Comparison of ENCODE assay signal across 18 cellular contexts in the genomic region with DNA sequence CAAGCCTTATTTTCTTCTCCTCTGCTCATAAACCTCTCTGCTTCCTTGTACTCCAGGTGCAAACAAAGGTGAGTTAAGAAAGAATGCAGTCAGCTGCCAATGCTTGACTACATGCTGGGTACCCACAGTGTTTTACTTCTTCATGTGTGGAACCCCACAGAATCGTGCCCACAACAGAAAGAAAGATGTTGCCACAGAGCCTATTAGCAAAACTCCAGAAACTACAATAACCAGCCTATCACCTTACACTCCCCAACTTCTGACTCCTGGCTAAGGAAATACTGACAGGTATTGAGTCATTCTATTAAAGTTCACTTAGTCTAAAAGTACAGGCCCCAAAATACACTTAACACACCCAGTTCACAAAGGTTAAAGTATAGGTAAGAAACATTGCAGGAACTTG. TPM values are rescaled to one million over a fixed set of nuclear protein-coding genes. Genes with fewer than 3 reads are reported as not detected.
A peak's percentile ranks its signal among the peaks of the same experiment; 100 is the strongest.
DNase-seq lines count a peak whose midpoint lies in the region; ATAC-seq and TF ChIP-seq lines count a peak whose summit lies in the region.
"Had no signal": no experiment of that assay in that cellular context is flagged by ENCODE, and none has a peak within 500 bp of the region (broad histone marks: within the 10 kb centered on the region; RNA-seq: fewer than 3 reads in every experiment).

No MANE protein-coding gene starts in this region.

- H3K36me3 Mint-ChIP-seq in activated T-helper 1 cell treated with anti-CD3 and anti-CD28 coated beads, Interleukin-12 subunit alpha, Interleukin-12 subunit beta, Interleukin-2, Interleukin-4 antibody, amounts not matched to agents 30 ng/mL and 10 ng/mL and 1 ng/mL, durations not matched to agents 14 hours and 24 hours and 36 hours (ENCODE audit: low read depth), result peaks cover 57% of the 10 kb centered on the region
- H3K36me3 Mint-ChIP-seq in stimulated activated naive B cell treated with anti-CD40 and anti-IgM and Interleukin-4, amounts not matched to agents 10 μg/mL and 1 μg/mL and 100 μg/mL, for 72 hours, result no peaks in the 10 kb centered on the region

- TF ChIP-seq POLR2A in uterus (IDR thresholded peaks at IDR 0.05), result no peak

- H3K4me2 ChIP-seq in hepatocyte, result peak overlapping the region; percentile 20

- intact Hi-C loops in activated T-helper 1 cell treated with anti-CD3 and anti-CD28 coated beads, Interleukin-12 subunit alpha, Interleukin-12 subunit beta, Interleukin-2, Interleukin-4 antibody, amounts not matched to agents 30 ng/mL and 10 ng/mL and 1 ng/mL, durations not matched to agents 14 hours and 24 hours and 36 hours (cut with micrococcal nuclease), result no loop called here
- intact Hi-C loops in uterus (cut with DNase I; ENCODE audit: low total_unique reads), result no loop called here

- H3K36me3 ChIP-seq in hepatocyte (replicated peaks; ENCODE audit: insufficient read depth, low read depth), result no peaks in the 10 kb centered on the region
- H3K36me3 ChIP-seq in uterus, result no peaks in the 10 kb centered on the region
- H3K36me3 ChIP-seq: BLaER1 treated with 17β-estradiol and CSF1 and Interleukin-3, amounts not matched to agents 10 nM and 100 nM; right lobe of liver had no signal

- no peaks in the 10 kb centered on the region for H3K9me2 ChIP-seq in hepatocyte (replicated peaks; ENCODE audit: insufficient read depth)

- peak overlapping the region; percentile 85 for H3K27ac ChIP-seq in hepatocyte
- H3K27ac ChIP-seq in uterus, result no peak overlapping the region
- H3K27ac ChIP-seq: BLaER1 treated with 17β-estradiol and CSF1 and Interleukin-3, amounts not matched to agents 10 nM and 100 nM; right lobe of liver had no signal

- DNase-seq in LoVo (ENCODE audit: low spot score) (peak; percentile 60), hepatocyte (ENCODE audit: low spot score) (peak; percentile 26), dedifferentiated amniotic fluid mesenchymal stem cell (ENCODE audit: extremely low spot score) (no peak), NCI-H1417 (lab: John Stamatoyannopoulos, UW) (no peak), uterus (no peak)
- no peak for DNase-seq in activated T-helper 1 cell treated with anti-CD3 and anti-CD28 coated beads, Interleukin-12 subunit alpha, Interleukin-12 subunit beta, Interleukin-2, Interleukin-4 antibody, amounts not matched to agents 30 ng/mL and 10 ng/mL and 1 ng/mL, durations not matched to agents 14 hours and 24 hours and 36 hours (ENCODE audit: low spot score)
- no peak for DNase-seq in stimulated activated naive B cell treated with anti-CD40 and anti-IgM and Interleukin-4, amounts not matched to agents 10 μg/mL and 1 μg/mL and 100 μg/mL, for 72 hours
- DNase-seq: activated CD4-positive, alpha-beta T cell treated with anti-CD3 and anti-CD28 coated beads for 48 hours; activated effector memory CD4-positive, alpha-beta T cell treated with Interleukin-2 at 50 U/mL for 16 hours; EL; head of caudate nucleus; NCI-H1436 treated with DMSO at 0.1 percent for 48 hours; NCI-H510A; right lobe of liver; stimulated activated CD4-positive, alpha-beta T cell treated with anti-CD3 and anti-CD28 coated beads, Interleukin-4, amount 100 ng/mL, for 1 hour; T-helper 2 cell had no signal

- no peak overlapping the region for H3K4me3 Mint-ChIP-seq in activated T-helper 1 cell treated with anti-CD3 and anti-CD28 coated beads, Interleukin-12 subunit alpha, Interleukin-12 subunit beta, Interleukin-2, Interleukin-4 antibody, amounts not matched to agents 30 ng/mL and 10 ng/mL and 1 ng/mL, durations not matched to agents 14 hours and 24 hours and 36 hours
- H3K4me3 Mint-ChIP-seq in stimulated activated naive B cell treated with anti-CD40 and anti-IgM and Interleukin-4, amounts not matched to agents 10 μg/mL and 1 μg/mL and 100 μg/mL, for 72 hours, result no peak overlapping the region
- H3K4me3 Mint-ChIP-seq: neural crest cell had no signal

- H3K27me3 ChIP-seq in hepatocyte (no peaks in the 10 kb centered on the region), uterus (no peaks in the 10 kb centered on the region)
- H3K27me3 ChIP-seq: BLaER1 treated with 17β-estradiol and CSF1 and Interleukin-3, amounts not matched to agents 10 nM and 100 nM; right lobe of liver had no signal

- 57% methylated on average over 1 of the region's 1 CpG for WGBS in hepatocyte (ENCODE audit: low lambda C conversion rate, missing lambda C conversion rate)

- TF ChIP-seq CTCF in hepatocyte (IDR thresholded peaks at IDR 0.05; ENCODE audit: poor library complexity) (no peak), uterus (IDR thresholded peaks at IDR 0.05) (no peak)

- H3K79me2 ChIP-seq in hepatocyte, result no peaks in the 10 kb centered on the region

- H3K27ac Mint-ChIP-seq in activated T-helper 1 cell treated with anti-CD3 and anti-CD28 coated beads, Interleukin-12 subunit alpha, Interleukin-12 subunit beta, Interleukin-2, Interleukin-4 antibody, amounts not matched to agents 30 ng/mL and 10 ng/mL and 1 ng/mL, durations not matched to agents 14 hours and 24 hours and 36 hours, result peak overlapping the region; percentile 35
- H3K27ac Mint-ChIP-seq in stimulated activated naive B cell treated with anti-CD40 and anti-IgM and Interleukin-4, amounts not matched to agents 10 μg/mL and 1 μg/mL and 100 μg/mL, for 72 hours, result no peak overlapping the region

- no peaks in the 10 kb centered on the region for H4K20me1 ChIP-seq in hepatocyte (ENCODE audit: insufficient read depth, poor library complexity, severe bottlenecking)
- H4K20me1 ChIP-seq: BLaER1 treated with 17β-estradiol and CSF1 and Interleukin-3, amounts not matched to agents 10 nM and 100 nM had no signal

- H3K9me3 Mint-ChIP-seq in activated T-helper 1 cell treated with anti-CD3 and anti-CD28 coated beads, Interleukin-12 subunit alpha, Interleukin-12 subunit beta, Interleukin-2, Interleukin-4 antibody, amounts not matched to agents 30 ng/mL and 10 ng/mL and 1 ng/mL, durations not matched to agents 14 hours and 24 hours and 36 hours, result no peaks in the 10 kb centered on the region
- no peaks in the 10 kb centered on the region for H3K9me3 Mint-ChIP-seq in stimulated activated naive B cell treated with anti-CD40 and anti-IgM and Interleukin-4, amounts not matched to agents 10 μg/mL and 1 μg/mL and 100 μg/mL, for 72 hours
- H3K9me3 Mint-ChIP-seq: neural crest cell had no signal

- no peaks in the 10 kb centered on the region for H3K9me3 ChIP-seq in hepatocyte (ENCODE audit: low read depth)
- no peaks in the 10 kb centered on the region for H3K9me3 ChIP-seq in uterus
- H3K9me3 ChIP-seq: right lobe of liver had no signal

- no peak overlapping the region for H2AFZ ChIP-seq in hepatocyte

- peaks cover 3% of the 10 kb centered on the region for H3K27me3 Mint-ChIP-seq in activated T-helper 1 cell treated with anti-CD3 and anti-CD28 coated beads, Interleukin-12 subunit alpha, Interleukin-12 subunit beta, Interleukin-2, Interleukin-4 antibody, amounts not matched to agents 30 ng/mL and 10 ng/mL and 1 ng/mL, durations not matched to agents 14 hours and 24 hours and 36 hours (ENCODE audit: insufficient read depth)
- no peaks in the 10 kb centered on the region for H3K27me3 Mint-ChIP-seq in stimulated activated naive B cell treated with anti-CD40 and anti-IgM and Interleukin-4, amounts not matched to agents 10 μg/mL and 1 μg/mL and 100 μg/mL, for 72 hours

- H3K4me3 ChIP-seq in hepatocyte, result no peak overlapping the region
- H3K4me3 ChIP-seq in uterus, result no peak overlapping the region
- H3K4me3 ChIP-seq: BLaER1 treated with 17β-estradiol and CSF1 and Interleukin-3, amounts not matched to agents 10 nM and 100 nM; right lobe of liver had no signal

- H3K4me1 ChIP-seq in hepatocyte (ENCODE audit: insufficient read depth) (peaks cover 37% of the 10 kb centered on the region), uterus (no peaks in the 10 kb centered on the region)

- peak; percentile 36 to 44 for ATAC-seq in stimulated activated naive B cell treated with anti-CD40 and anti-IgM and Interleukin-4, amounts not matched to agents 10 μg/mL and 1 μg/mL and 100 μg/mL, for 72 hours (replicated peaks)
- ATAC-seq: right lobe of liver had no signal

- peaks cover 66% of the 10 kb centered on the region for H3K4me1 Mint-ChIP-seq in activated T-helper 1 cell treated with anti-CD3 and anti-CD28 coated beads, Interleukin-12 subunit alpha, Interleukin-12 subunit beta, Interleukin-2, Interleukin-4 antibody, amounts not matched to agents 30 ng/mL and 10 ng/mL and 1 ng/mL, durations not matched to agents 14 hours and 24 hours and 36 hours (ENCODE audit: low read depth)
- H3K4me1 Mint-ChIP-seq in stimulated activated naive B cell treated with anti-CD40 and anti-IgM and Interleukin-4, amounts not matched to agents 10 μg/mL and 1 μg/mL and 100 μg/mL, for 72 hours, result peaks cover 5 to 8% of the 10 kb centered on the region in 2 donors

RNA-seq across cellular contexts. Expression of gene CCDC89, which starts 56.9 kb away (rescaled TPM):
- 0.39 and 0.62 TPM in 2 replicates for total RNA-seq in activated T-helper 1 cell treated with anti-CD3 and anti-CD28 coated beads, Interleukin-12 subunit alpha, Interleukin-12 subunit beta, Interleukin-2, Interleukin-4 antibody, amounts not matched to agents 30 ng/mL and 10 ng/mL and 1 ng/mL, durations not matched to agents 14 hours and 24 hours and 36 hours
- total RNA-seq in hepatocyte (0.72 and 0.83 TPM in 2 replicates), uterus (10 to 100 TPM in 1 of 4 donors, 1 to 10 TPM in 1, under 1 TPM in 1, not detected in 1; 0.77 to 14.0 (median 4.4) TPM)
- 0.43 and 0.75 TPM in 2 replicates for polyA plus RNA-seq in hepatocyte
- total RNA-seq: neural crest cell had no signal

Comparison
In these comparisons a context has a peak if more than half of its experiments do, and no peak if none do; other contexts are left out.
1. DNase-seq: peak in LoVo (single experiment) and hepatocyte (single experiment); none in activated T-helper 1 cell treated with anti-CD3 and anti-CD28 coated beads, Interleukin-12 subunit alpha, Interleukin-12 subunit beta, Interleukin-2, Interleukin-4 antibody, amounts not matched to agents 30 ng/mL and 10 ng/mL and 1 ng/mL, durations not matched to agents 14 hours and 24 hours and 36 hours (single experiment), stimulated activated naive B cell treated with anti-CD40 and anti-IgM and Interleukin-4, amounts not matched to agents 10 μg/mL and 1 μg/mL and 100 μg/mL, for 72 hours (single experiment), dedifferentiated amniotic fluid mesenchymal stem cell (single experiment), NCI-H1417 (0 of 3) and uterus (0 of 2).